ENCODE assay signal across 14 cellular contexts in the genomic region with DNA sequence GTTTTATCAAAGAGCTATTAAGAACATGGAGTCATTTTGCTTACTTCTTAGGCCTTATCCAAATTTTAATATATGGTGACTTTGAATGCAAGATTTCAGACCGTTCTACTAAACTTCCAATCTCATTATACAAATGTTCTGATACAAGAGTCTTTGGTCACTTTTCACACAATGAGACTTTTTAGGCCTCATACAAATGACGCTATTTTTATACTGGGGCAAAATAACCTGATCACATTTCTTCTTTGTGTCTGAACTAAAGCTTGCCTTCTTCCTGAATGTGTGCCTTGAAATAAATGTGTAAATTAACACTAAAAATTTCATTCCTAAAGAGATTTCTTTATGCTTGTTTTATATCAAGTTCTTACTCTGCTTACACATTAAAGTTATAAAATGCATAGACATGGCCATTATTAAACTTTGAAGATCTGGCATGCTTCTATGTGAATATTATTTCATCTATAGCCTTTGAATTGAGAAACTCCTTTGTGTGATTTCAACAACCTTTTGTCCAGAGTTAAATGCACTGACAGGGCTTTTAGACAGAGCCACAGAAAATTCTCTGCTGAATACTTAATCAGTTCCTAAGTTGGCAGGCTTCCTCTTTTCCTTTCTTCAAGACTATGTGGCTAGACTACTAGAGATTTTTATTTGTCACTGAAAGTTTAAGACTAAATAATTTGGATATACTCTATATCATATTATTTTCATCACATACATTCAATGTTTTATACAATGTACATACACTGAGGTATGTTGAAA.
DNase-seq lines count a peak whose midpoint lies in the region; ATAC-seq and TF ChIP-seq lines count a peak whose summit lies in the region.
"Had no signal": no experiment of that assay in that cellular context is flagged by ENCODE, and none has a peak within 500 bp of the region (broad histone marks: within the 10 kb centered on the region; RNA-seq: fewer than 3 reads in every experiment).

No MANE protein-coding gene starts in this region.

- H3K4me1 Mint-ChIP-seq in naive thymus-derived CD4-positive, alpha-beta T cell: peaks cover 0 to 3% (median 0%) of the 10 kb centered on the region in 7 donors
- H3K4me1 Mint-ChIP-seq: activated T-helper 17 cell treated with anti-CD3 and anti-CD28 coated beads, Interleukin-2, amount 50 U/mL, for 72 hours had no signal

- no peaks in the 10 kb centered on the region for H3K27me3 ChIP-seq in naive thymus-derived CD4-positive, alpha-beta T cell (ENCODE audit: control insufficient read depth in 2 of 2, insufficient read depth in 2 of 2, low read length in 2 of 2)
- H3K27me3 ChIP-seq: cardiac muscle cell, neutrophil had no signal

- H3K36me3 Mint-ChIP-seq in naive thymus-derived CD4-positive, alpha-beta T cell: no peaks in the 10 kb centered on the region

- TF ChIP-seq CTCF in fibroblast of mammary gland (conservative IDR thresholded peaks at IDR 0.05; ENCODE audit: control insufficient read depth, insufficient read depth, low read depth, low read length): no peak

- H3K4me3 Mint-ChIP-seq in naive thymus-derived CD4-positive, alpha-beta T cell: no peak overlapping the region
- H3K4me3 Mint-ChIP-seq: activated T-helper 17 cell treated with anti-CD3 and anti-CD28 coated beads, Interleukin-2, amount 50 U/mL, for 72 hours had no signal

- intact Hi-C loops in naive thymus-derived CD4-positive, alpha-beta T cell (cut with micrococcal nuclease): no loop called here

- no peaks in the 10 kb centered on the region for H3K36me3 ChIP-seq in naive thymus-derived CD4-positive, alpha-beta T cell (ENCODE audit: control insufficient read depth in 2 of 3, insufficient read depth in 3 of 3, low read length in 3 of 3)
- H3K36me3 ChIP-seq: cardiac muscle cell, neutrophil had no signal

- H3K9me3 Mint-ChIP-seq in naive thymus-derived CD4-positive, alpha-beta T cell: peaks cover 0 to 2% (median 0%) of the 10 kb centered on the region in 11 donors
- H3K9me3 Mint-ChIP-seq: activated T-helper 17 cell treated with anti-CD3 and anti-CD28 coated beads, Interleukin-2, amount 50 U/mL, for 72 hours had no signal

- peak; percentile 49 for ATAC-seq in naive thymus-derived CD4-positive, alpha-beta T cell
- no peak for ATAC-seq in GM21447 (IDR thresholded peaks at IDR 0.05; ENCODE audit: unreplicated experiment)
- ATAC-seq: activated T-helper 17 cell treated with anti-CD3 and anti-CD28 coated beads, Interleukin-2, amount 50 U/mL, for 72 hours had no signal

- CTCF ChIA-PET in naive thymus-derived CD4-positive, alpha-beta T cell (lab: Charles Lee): no interaction called here

- DNase-seq in CD1c-positive myeloid dendritic cell (ENCODE audit: extremely low spot score) (peak; percentile 67), SKM-1 (lab: John Stamatoyannopoulos, UW; ENCODE audit: unreplicated experiment) (peak; percentile 76), fibroblast of mammary gland (ENCODE audit: low read depth) (peak; percentile 61), DMS114 treated with DMSO at 0.1 percent for 48 hours (lab: John Stamatoyannopoulos, UW; ENCODE audit: unreplicated experiment) (no peak), mesenteric fat pad (ENCODE audit: low spot score) (no peak), NCI-H1105 treated with DMSO at 0.1 percent for 48 hours (lab: John Stamatoyannopoulos, UW) (no peak)
- no peak for DNase-seq in naive thymus-derived CD4-positive, alpha-beta T cell
- DNase-seq: activated CD4-positive, alpha-beta T cell treated with anti-CD3 and anti-CD28 coated beads, Interleukin-2, amount 50 U/mL, for 1 hour; H7; NCI-H1436 had no signal

- H3K4me1 ChIP-seq in naive thymus-derived CD4-positive, alpha-beta T cell (ENCODE audit: control insufficient read depth in 2 of 2, insufficient read depth in 2 of 2, low read length in 2 of 2): no peaks in the 10 kb centered on the region

- no peaks in the 10 kb centered on the region for H3K27me3 Mint-ChIP-seq in naive thymus-derived CD4-positive, alpha-beta T cell
- H3K27me3 Mint-ChIP-seq: activated T-helper 17 cell treated with anti-CD3 and anti-CD28 coated beads, Interleukin-2, amount 50 U/mL, for 72 hours had no signal

- no peaks in the 10 kb centered on the region for H3K9me3 ChIP-seq in naive thymus-derived CD4-positive, alpha-beta T cell (ENCODE audit: control insufficient read depth in 2 of 3, low read length in 3 of 3)
- H3K9me3 ChIP-seq: neutrophil had no signal

- H3K4me3 ChIP-seq in fibroblast of mammary gland (ENCODE audit: control insufficient read depth, low read depth, low read length): no peak overlapping the region
- no peak overlapping the region for H3K4me3 ChIP-seq in naive thymus-derived CD4-positive, alpha-beta T cell (ENCODE audit: low read length)
- H3K4me3 ChIP-seq: cardiac muscle cell had no signal

- POLR2A ChIA-PET in naive thymus-derived CD4-positive, alpha-beta T cell (lab: Charles Lee): no interaction called here

- H3K27ac Mint-ChIP-seq in naive thymus-derived CD4-positive, alpha-beta T cell: no peak overlapping the region
- H3K27ac Mint-ChIP-seq: activated T-helper 17 cell treated with anti-CD3 and anti-CD28 coated beads, Interleukin-2, amount 50 U/mL, for 72 hours had no signal

- H3K27ac ChIP-seq in naive thymus-derived CD4-positive, alpha-beta T cell (ENCODE audit: low read depth, low read length): no peak overlapping the region
- H3K27ac ChIP-seq: cardiac muscle cell, neutrophil had no signal

Comparison
In these comparisons a context has a peak if more than half of its experiments do, and no peak if none do; other contexts are left out.
1. DNase-seq: peak in CD1c-positive myeloid dendritic cell (single experiment), SKM-1 (single experiment) and fibroblast of mammary gland (single experiment); none in naive thymus-derived CD4-positive, alpha-beta T cell (0 of 9), DMS114 treated with DMSO at 0.1 percent for 48 hours (single experiment), mesenteric fat pad (single experiment) and NCI-H1105 treated with DMSO at 0.1 percent for 48 hours (single experiment).